2 cellular contexts compared by ENCODE assay signal in the genomic region with DNA sequence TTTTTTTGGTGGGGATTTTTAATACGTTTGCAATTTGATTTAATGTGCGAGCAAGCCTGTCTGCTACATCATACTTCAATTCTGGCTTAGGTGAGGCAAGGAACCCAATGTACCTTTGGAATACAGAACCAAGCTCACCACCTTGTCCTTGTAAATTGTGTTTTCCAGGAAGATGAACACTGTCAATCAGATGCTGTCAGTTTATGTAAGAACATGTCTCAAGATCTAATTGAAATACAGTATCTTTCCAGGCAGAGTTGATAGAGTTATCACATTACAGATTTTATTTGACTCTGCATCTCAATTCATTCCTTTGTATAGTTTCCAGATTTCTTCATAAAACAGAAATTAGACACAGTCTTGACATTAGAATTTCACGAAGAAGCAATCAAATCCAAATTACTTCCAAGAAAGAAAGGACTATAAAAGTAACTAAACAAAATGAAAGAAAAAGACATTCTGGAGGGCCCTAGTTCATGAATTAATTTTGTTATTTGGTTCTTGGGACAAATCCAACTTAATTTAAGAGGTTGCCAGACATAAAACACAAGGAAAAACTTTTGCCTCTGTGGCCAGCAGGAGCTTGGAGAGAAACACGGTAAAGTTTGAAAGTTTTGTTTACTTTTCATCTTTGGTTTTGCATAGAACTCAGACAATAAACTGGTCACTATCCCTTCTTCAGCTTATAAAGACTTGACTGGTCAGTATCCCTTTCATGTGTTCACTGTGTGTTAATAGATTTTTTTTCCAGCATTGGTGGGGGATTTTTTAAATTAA.
TF ChIP-seq lines count a peak whose summit lies in the region.

No MANE protein-coding gene starts in this region.

TF ChIP-seq in HEK293T, 16 proteins besides CTCF, POLR2A, EP300 and RAD21:
- TF ChIP-seq ARNT (IDR thresholded peaks at IDR 0.05), result no peak
- TF ChIP-seq, protein P1, sequence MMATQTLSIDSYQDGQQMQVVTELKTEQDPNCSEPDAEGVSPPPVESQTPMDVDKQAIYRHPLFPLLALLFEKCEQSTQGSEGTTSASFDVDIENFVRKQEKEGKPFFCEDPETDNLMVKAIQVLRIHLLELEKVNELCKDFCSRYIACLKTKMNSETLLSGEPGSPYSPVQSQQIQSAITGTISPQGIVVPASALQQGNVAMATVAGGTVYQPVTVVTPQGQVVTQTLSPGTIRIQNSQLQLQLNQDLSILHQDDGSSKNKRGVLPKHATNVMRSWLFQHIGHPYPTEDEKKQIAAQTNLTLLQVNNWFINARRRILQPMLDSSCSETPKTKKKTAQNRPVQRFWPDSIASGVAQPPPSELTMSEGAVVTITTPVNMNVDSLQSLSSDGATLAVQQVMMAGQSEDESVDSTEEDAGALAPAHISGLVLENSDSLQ (IDR thresholded peaks at IDR 0.05), result peak; percentile 65

TF ChIP-seq in GM12878, 131 proteins besides CTCF, POLR2A, EP300 and RAD21:
- TF ChIP-seq CREB1 (IDR thresholded peaks at IDR 0.05; ENCODE audit: low read depth), result no peak
- no peak for TF ChIP-seq HDGF (IDR thresholded peaks at IDR 0.05)
- TF ChIP-seq, protein P1 (IDR thresholded peaks at IDR 0.05), result no peak
- no peak for TF ChIP-seq YY1 (IDR thresholded peaks at IDR 0.05; ENCODE audit: low read depth, low read length)
- no peak for TF ChIP-seq SPI1 (IDR thresholded peaks at IDR 0.05; ENCODE audit: borderline replicate concordance, insufficient read depth, low read depth, low read length)
- no peak for TF ChIP-seq HDAC2 (IDR thresholded peaks at IDR 0.05)
- no peak for TF ChIP-seq BCL11A (IDR thresholded peaks at IDR 0.05; ENCODE audit: low read depth, low read length)
